In genomic region chr10:987635-987905, GRCh38 we compare ENCODE assay signal across 8 cellular contexts. TPM values are rescaled to one million over a fixed set of nuclear protein-coding genes. Genes with fewer than 3 reads are reported as not detected.
DNase-seq lines count a peak whose midpoint lies in the region; ATAC-seq, FAIRE-seq and TF ChIP-seq lines count a peak whose summit lies in the region.

No MANE protein-coding gene starts in this region.

- H3K79me2 ChIP-seq in OCI-LY3 (ENCODE audit: low read length) (peaks cover 55% of the 10 kb centered on the region), H1 (ENCODE audit: control insufficient read depth in 1 of 2, insufficient read depth in 2 of 2, low read length in 2 of 2) (peaks cover 28 to 46% of the 10 kb centered on the region in 2 experiments), neural cell (replicated peaks; ENCODE audit: insufficient read depth, low read length) (peaks cover 32% of the 10 kb centered on the region)

- H2AFZ ChIP-seq in OCI-LY3 (ENCODE audit: low read depth, low read length) (peak overlapping the region; percentile 81; the same call in 1 of the 2 replicates), H1 (ENCODE audit: low read length) (0 out of 2 replicates have a peak overlapping the region, but pooled peaks have one; percentile 43), neural cell (ENCODE audit: low read depth, low read length) (peak overlapping the region; percentile 83)

- H3K36me3 ChIP-seq in OCI-LY3 (replicated peaks; ENCODE audit: low read depth, low read length) (peaks cover 10% of the 10 kb centered on the region), H1 (ENCODE audit: control insufficient read depth in 2 of 4, insufficient read depth in 4 of 4, low read length in 3 of 4) (peaks cover under 1 to 4% (median 2%) of the 10 kb centered on the region in 4 experiments; a peak in 5 of 8 replicates), neural cell (ENCODE audit: insufficient read depth, low read length) (no peaks in the 10 kb centered on the region)

- no peak for FAIRE-seq in H1 (lab: Jason Lieb, UNC)

- no peak overlapping the region for H2BK20ac ChIP-seq in H1 (ENCODE audit: low read length)

- peak overlapping the region; percentile 88 for H3K56ac ChIP-seq in H1 (replicated peaks; ENCODE audit: insufficient read length, low read depth, low read length)

- peak overlapping the region; percentile 84 for H4K91ac ChIP-seq in H1 (replicated peaks; ENCODE audit: insufficient read length, low read length)

- H3K9me3 ChIP-seq in OCI-LY3 (ENCODE audit: insufficient read depth, low read length) (no peaks in the 10 kb centered on the region), H1 (ENCODE audit: insufficient read depth in 2 of 2, low read depth in 1 of 2, low read length in 1 of 2) (no peaks in the 10 kb centered on the region), neural cell (ENCODE audit: low read length) (no peaks in the 10 kb centered on the region)

- no peak overlapping the region for H3K14ac ChIP-seq in H1 (ENCODE audit: insufficient read length)

- no peak overlapping the region for H2BK15ac ChIP-seq in H1 (ENCODE audit: low read length)

- POLR2A ChIA-PET in H1 (lab: Charles Lee; ENCODE audit: partially characterized antibody), result interaction anchor here (0.6 to 5.7 kb wide), 25 partner anchors 10 to 87 kb away, joined by 3 to 34 read pairs (median 4); partner anchors contain the start of genes IDI1, LARP4B and WDR37

- H3K27ac ChIP-seq in OCI-LY3 (ENCODE audit: low read length), result peak overlapping the region; percentile 45
- peak overlapping the region; percentile 86; the same call in 1 of the 2 replicates for H3K27ac ChIP-seq in H1 (ENCODE audit: low read depth, low read length)
- peak overlapping the region; percentile 80 for H3K27ac ChIP-seq in neural cell (ENCODE audit: low read length)

- no peaks in the 10 kb centered on the region for H3F3A ChIP-seq in neural cell (ENCODE audit: insufficient read depth, low read length, poor library complexity, severe bottlenecking)

- H3K27me3 ChIP-seq in OCI-LY3 (ENCODE audit: low read depth, low read length), result no peaks in the 10 kb centered on the region
- H3K27me3 ChIP-seq in H1 (replicated peaks in 1 of 4; ENCODE audit: control insufficient read depth in 3 of 4, extremely low read depth in 1 of 4, insufficient read depth in 3 of 4, low read length in 3 of 4), result no peaks in the 10 kb centered on the region
- no peaks in the 10 kb centered on the region for H3K27me3 ChIP-seq in neural cell (ENCODE audit: insufficient read depth, low read depth, low read length)

- peaks cover 2% of the 10 kb centered on the region; the same call in 1 of the 2 replicates for H3K79me1 ChIP-seq in H1 (ENCODE audit: low read depth, low read length)

- H2BK5ac ChIP-seq in H1 (ENCODE audit: low read depth, low read length), result peak overlapping the region; percentile 78

- 9% methylated on average over 10 of the region's 10 CpGs; no CpG with 5 or more reads in 1 of the 2 experiments for WGBS in H1 (ENCODE audit: extremely low coverage in 1 of 2, insufficient coverage in 1 of 2, insufficient read length in 1 of 2, insufficient replicate concordance in 2 of 2, low coverage in 1 of 2, low lambda C conversion rate in 2 of 2, missing lambda C conversion rate in 1 of 2), 2 experiments

- H3K23me2 ChIP-seq in H1 (ENCODE audit: low read depth, low read length), result peaks cover 10% of the 10 kb centered on the region

- H3K4ac ChIP-seq in H1 (replicated peaks; ENCODE audit: insufficient read length, low read depth, low read length), result peak overlapping the region; percentile 69

- no peak overlapping the region for H2BK120ac ChIP-seq in H1 (replicated peaks; ENCODE audit: low read depth, low read length)

- H3K4me2 ChIP-seq in OCI-LY3 (ENCODE audit: low read length), result peak overlapping the region; percentile 98
- peak overlapping the region; percentile 63 to 86 for H3K4me2 ChIP-seq in H1 (ENCODE audit: insufficient read depth in 1 of 2, low read depth in 2 of 2, low read length in 2 of 2)
- peak overlapping the region; percentile 81 for H3K4me2 ChIP-seq in neural cell (ENCODE audit: low read length)

- no peak overlapping the region for H3K23ac ChIP-seq in H1 (ENCODE audit: insufficient read length)

- H4K8ac ChIP-seq in H1 (ENCODE audit: extremely low read depth, insufficient read depth, low read length), result peak overlapping the region; percentile 95

- no peak overlapping the region for H2AK5ac ChIP-seq in H1 (ENCODE audit: low read depth, low read length)

- no peak overlapping the region; the same call in 1 of the 2 replicates for H2BK12ac ChIP-seq in H1 (ENCODE audit: low read depth, low read length)

- peak; percentile 1 for ATAC-seq in GM21447 (IDR thresholded peaks at IDR 0.05; ENCODE audit: unreplicated experiment)
- no peak for ATAC-seq in GM18868 (IDR thresholded peaks at IDR 0.05; ENCODE audit: unreplicated experiment)

- H4K5ac ChIP-seq in H1 (ENCODE audit: insufficient read length, low read depth, low read length), result no peak overlapping the region

- no peak for TF ChIP-seq EP300 in H1 (IDR thresholded peaks at IDR 0.05; ENCODE audit: borderline replicate concordance in 1 of 2, low read depth in 2 of 2, low read length in 2 of 2)
- TF ChIP-seq EP300 in neural cell (conservative IDR thresholded peaks at IDR 0.05; ENCODE audit: poor library complexity, severe bottlenecking), result no peak

- CTCF ChIA-PET in H1 (lab: Charles Lee; ENCODE audit: partially characterized antibody), result interaction anchor here (0.6 to 3.5 kb wide), 4 partner anchors 15 to 140 kb away, joined by 3 to 16 read pairs (median 3); no protein-coding TSS in a partner anchor

- H3K18ac ChIP-seq in H1 (ENCODE audit: extremely low read depth, low read length), result peak overlapping the region; percentile 38

- peaks cover 28% of the 10 kb centered on the region for H3K4me1 ChIP-seq in OCI-LY3 (ENCODE audit: low read length)
- peaks cover 0 to 3% (median 1%) of the 10 kb centered on the region in 4 experiments; a peak in 3 of 7 replicates for H3K4me1 ChIP-seq in H1 (replicated peaks in 1 of 4; ENCODE audit: control insufficient read depth in 3 of 4, insufficient read depth in 4 of 4, low read length in 3 of 4)

- H3K9me2 ChIP-seq in neural cell (ENCODE audit: insufficient read depth, low read length), result no peaks in the 10 kb centered on the region

- H4K20me1 ChIP-seq in OCI-LY3 (ENCODE audit: insufficient read depth, low read length), result peaks cover 9% of the 10 kb centered on the region
- peaks cover 4 to 7% of the 10 kb centered on the region in 2 experiments for H4K20me1 ChIP-seq in H1 (replicated peaks in 1 of 2; ENCODE audit: control insufficient read depth in 1 of 2, insufficient read depth in 2 of 2, low read length in 2 of 2)
- H4K20me1 ChIP-seq in neural cell (ENCODE audit: insufficient read depth), result no peaks in the 10 kb centered on the region

- peak overlapping the region; percentile 97 for H3K9ac ChIP-seq in OCI-LY3 (ENCODE audit: low read length)
- peak overlapping the region; percentile 70 to 92 (median 82) for H3K9ac ChIP-seq in H1 (replicated peaks in 1 of 4; ENCODE audit: extremely low read depth in 1 of 4, low read depth in 3 of 4, low read length in 3 of 4)
- H3K9ac ChIP-seq in neural cell (ENCODE audit: low read length), result peak overlapping the region; percentile 95

- TF ChIP-seq POLR2A in H1 (IDR thresholded peaks at IDR 0.05; ENCODE audit: control extremely low read depth in 1 of 2, low read depth in 2 of 2, low read length in 2 of 2), result no peak; a peak in 1 of 3 replicates

- H3K4me3 ChIP-seq in OCI-LY3 (ENCODE audit: low read length) (peak overlapping the region; percentile 100), H1 (ENCODE audit: extremely low read depth in 1 of 4, insufficient read depth in 2 of 4, low read depth in 3 of 4, low read length in 4 of 4) (peak overlapping the region; percentile 83 to 99 (median 93)), neural cell (ENCODE audit: low read length) (peak overlapping the region; percentile 86)

- TF ChIP-seq RAD21 in H1 (IDR thresholded peaks at IDR 0.05 in 1 of 2, conservative IDR thresholded peaks at IDR 0.05 in 1 of 2; ENCODE audit: low read depth in 2 of 2, low read length in 2 of 2) (no peak), neural cell (conservative IDR thresholded peaks at IDR 0.05) (no peak)

- DNase-seq in H1 (ENCODE audit: low read depth in 1 of 2, low spot score in 2 of 2), result no peak
- no peak for DNase-seq in NCI-H2029 (lab: John Stamatoyannopoulos, UW)
- DNase-seq in pons (ENCODE audit: low spot score), result no peak
- DNase-seq in NCI-H2081 treated with DMSO at 0.1 percent for 48 hours (lab: John Stamatoyannopoulos, UW), result no peak

- no peak for TF ChIP-seq CTCF in OCI-LY3 (IDR thresholded peaks at IDR 0.05; ENCODE audit: low read depth, low read length)
- no peak for TF ChIP-seq CTCF in H1 (IDR thresholded peaks at IDR 0.05; ENCODE audit: control extremely low read depth in 1 of 3, insufficient read depth in 1 of 3, low read depth in 1 of 3, low read length in 3 of 3)
- no peak for TF ChIP-seq CTCF in neural cell (IDR thresholded peaks at IDR 0.05; ENCODE audit: poor library complexity, severe bottlenecking)

RNA-seq across cellular contexts. Expression of gene GTPBP4, which starts 0.7 kb away (rescaled TPM):
- 89.2 and 98.1 TPM in 2 replicates for total RNA-seq in H1 (2021; fragmentation: NEBNext Ultra II Directional; extraction: Animal tissue kit (Norgen Biotek cat#: 25700))
- polyA plus RNA-seq in H1 (2011; rRNA removed) (15.5 and 16.9 TPM in 2 replicates), neural cell (32.7 and 37.5 TPM in 2 replicates)
- 39.6 TPM for polyA plus RNA-seq in H1 (2011; cell fraction: cytosol; rRNA removed)
- polyA plus RNA-seq in H1 (2011; cell fraction: nucleus; rRNA removed), result 31.4 TPM
- 62.2 to 74.1 TPM (median 65.8 TPM) in 4 replicates for polyA plus RNA-seq in H1 (2012, experiment 1 of 2)
- polyA plus RNA-seq in H1 (2012, experiment 2 of 2), result 2.7 TPM
- 43.9 TPM for polyA plus RNA-seq in H1 (2013, experiment 1 of 2)
- polyA plus RNA-seq in H1 (2013, experiment 2 of 2), result 43.8 TPM
- polyA minus RNA-seq in H1 (2011; rRNA and poly(A)+ RNA removed), result 46.1 and 49.7 TPM in 2 replicates
- polyA minus RNA-seq in H1 (2011; cell fraction: cytosol; rRNA and poly(A)+ RNA removed), result 27.1 TPM
- 63.6 TPM for polyA minus RNA-seq in H1 (2011; cell fraction: nucleus; rRNA and poly(A)+ RNA removed)
- 33.2 and 36.8 TPM in 2 replicates for polyA minus RNA-seq in neural cell

RNA-seq across cellular contexts. Expression of gene IDI2, which starts 38.1 kb away (rescaled TPM):
- total RNA-seq in H1 (2021; fragmentation: NEBNext Ultra II Directional; extraction: Animal tissue kit (Norgen Biotek cat#: 25700)), result not detected in 2 replicates
- polyA plus RNA-seq in H1 (2011; rRNA removed) (not detected in 2 replicates), neural cell (0.24 TPM in 1 of 2 replicates, not detected in the other)
- not detected for polyA plus RNA-seq in H1 (2011; cell fraction: cytosol; rRNA removed)
- not detected for polyA plus RNA-seq in H1 (2011; cell fraction: nucleus; rRNA removed)
- not detected in 4 replicates for polyA plus RNA-seq in H1 (2012, experiment 1 of 2)
- polyA plus RNA-seq in H1 (2012, experiment 2 of 2), result not detected
- not detected for polyA plus RNA-seq in H1 (2013, experiment 1 of 2)
- polyA plus RNA-seq in H1 (2013, experiment 2 of 2), result not detected
- polyA minus RNA-seq in H1 (2011; rRNA and poly(A)+ RNA removed), result not detected in 2 replicates
- polyA minus RNA-seq in H1 (2011; cell fraction: cytosol; rRNA and poly(A)+ RNA removed), result not detected
- not detected for polyA minus RNA-seq in H1 (2011; cell fraction: nucleus; rRNA and poly(A)+ RNA removed)
- polyA minus RNA-seq in neural cell, result not detected in 2 replicates

RNA-seq across cellular contexts. Expression of gene LARP4B, which starts 56.1 kb away (rescaled TPM):
- total RNA-seq in H1 (2021; fragmentation: NEBNext Ultra II Directional; extraction: Animal tissue kit (Norgen Biotek cat#: 25700)), result 78.6 and 82.8 TPM in 2 replicates
- polyA plus RNA-seq in H1 (2011; rRNA removed), result 20.1 and 21.7 TPM in 2 replicates
- 24.2 TPM for polyA plus RNA-seq in H1 (2011; cell fraction: cytosol; rRNA removed)
- polyA plus RNA-seq in H1 (2011; cell fraction: nucleus; rRNA removed), result 56.9 TPM
- 22.6 to 36.3 TPM (median 27.3 TPM) in 4 replicates for polyA plus RNA-seq in H1 (2012, experiment 1 of 2)
- 5.4 TPM for polyA plus RNA-seq in H1 (2012, experiment 2 of 2)
- 21.5 TPM for polyA plus RNA-seq in H1 (2013, experiment 1 of 2)
- polyA plus RNA-seq in H1 (2013, experiment 2 of 2), result 19.5 TPM
- 64.2 and 84.0 TPM in 2 replicates for polyA minus RNA-seq in H1 (2011; rRNA and poly(A)+ RNA removed)
- polyA minus RNA-seq in H1 (2011; cell fraction: cytosol; rRNA and poly(A)+ RNA removed), result 38.7 TPM
- 84.8 TPM for polyA minus RNA-seq in H1 (2011; cell fraction: nucleus; rRNA and poly(A)+ RNA removed)
- polyA plus RNA-seq in neural cell, result 14.2 and 15.7 TPM in 2 replicates
- polyA minus RNA-seq in neural cell, result 40.2 and 45.4 TPM in 2 replicates
